ENCODE assay signal across 8 cellular contexts in genomic region chr1:148362141-148362929, GRCh38.
DNase-seq lines count a peak whose midpoint lies in the region; ATAC-seq and TF ChIP-seq lines count a peak whose summit lies in the region.

No MANE protein-coding gene starts in this region.

- H3K27me3 ChIP-seq in Caco-2 (replicated peaks; ENCODE audit: control insufficient read depth, insufficient read depth, low read length) (no peaks in the 10 kb centered on the region), trophoblast cell (ENCODE audit: insufficient read depth, low read length) (no peaks in the 10 kb centered on the region)

- DNase-seq in Caco-2 (peak; percentile 53 to 54), trophoblast cell (peak; percentile 51 to 76), inferior parietal cortex (ENCODE audit: extremely low spot score) (no peak)
- peak; percentile 78 for DNase-seq in activated CD4-positive, alpha-beta T cell treated with anti-CD3 and anti-CD28 coated beads for 48 hours
- DNase-seq in effector memory CD8-positive, alpha-beta T cell, result no peak

- H3K4ac ChIP-seq in trophoblast cell (ENCODE audit: low read depth, low read length), result no peak overlapping the region

- H3K18ac ChIP-seq in trophoblast cell (ENCODE audit: low read length), result no peak overlapping the region

- H3K9me3 ChIP-seq in Caco-2 (no peaks in the 10 kb centered on the region), trophoblast cell (ENCODE audit: insufficient read depth, low read depth, low read length) (no peaks in the 10 kb centered on the region)

- no peak overlapping the region for H2BK5ac ChIP-seq in trophoblast cell (ENCODE audit: low read depth, low read length, poor library complexity)

- H3K4me1 Mint-ChIP-seq in Caco-2 (ENCODE audit: low read depth, unreplicated experiment), result no peaks in the 10 kb centered on the region
- peaks cover 25 to 29% of the 10 kb centered on the region in 2 donors for H3K4me1 Mint-ChIP-seq in effector memory CD8-positive, alpha-beta T cell (ENCODE audit: low read depth in 2 of 2)

- H3K4me1 ChIP-seq in Caco-2, result no peaks in the 10 kb centered on the region
- H3K4me1 ChIP-seq in trophoblast cell (ENCODE audit: control insufficient read depth in 1 of 2, insufficient read depth in 2 of 2, low read length in 2 of 2), result peaks cover 0 to 6% of the 10 kb centered on the region in 2 experiments

- BruUV-seq in Caco-2 (replicated peaks; lab: Mats Ljungman, UMichigan), result TSS peak; percentile 96

- peak overlapping the region; percentile 78 for H3K4me3 Mint-ChIP-seq in Caco-2 (ENCODE audit: unreplicated experiment)
- peak overlapping the region; percentile 86 for H3K4me3 Mint-ChIP-seq in effector memory CD8-positive, alpha-beta T cell

- H3K23ac ChIP-seq in trophoblast cell (ENCODE audit: low read length), result no peak overlapping the region

- POLR2A ChIA-PET in Caco-2 (lab: Charles Lee), result no interaction called here

- H3K27ac Mint-ChIP-seq in Caco-2 (ENCODE audit: unreplicated experiment), result peak overlapping the region; percentile 71
- H3K27ac Mint-ChIP-seq in effector memory CD8-positive, alpha-beta T cell, result peak overlapping the region in 1 of 2 donors; percentile 53

- peak; percentile 44 for ATAC-seq in effector memory CD8-positive, alpha-beta T cell (replicated peaks)
- no peak for ATAC-seq in HG02840 (IDR thresholded peaks at IDR 0.05; ENCODE audit: low FRiP score, unreplicated experiment)
- no peak for ATAC-seq in GM21576 (IDR thresholded peaks at IDR 0.05; ENCODE audit: unreplicated experiment)
- no peak for ATAC-seq in HG03175 (IDR thresholded peaks at IDR 0.05; ENCODE audit: unreplicated experiment)

- no peaks in the 10 kb centered on the region for H3K36me3 Mint-ChIP-seq in Caco-2 (ENCODE audit: insufficient read depth, unreplicated experiment)
- no peaks in the 10 kb centered on the region for H3K36me3 Mint-ChIP-seq in effector memory CD8-positive, alpha-beta T cell (ENCODE audit: insufficient read depth)

- H2AFZ ChIP-seq in trophoblast cell (ENCODE audit: insufficient read depth, low read length, poor library complexity), result peak overlapping the region; percentile 40

- CTCF ChIA-PET in Caco-2 (lab: Charles Lee), result no interaction called here

- no peak overlapping the region for H3K9ac ChIP-seq in trophoblast cell (ENCODE audit: low read length)

- no peak overlapping the region for H2BK120ac ChIP-seq in trophoblast cell (ENCODE audit: insufficient read depth, low read length, poor library complexity)

- H3K27me3 Mint-ChIP-seq in Caco-2 (ENCODE audit: insufficient read depth, unreplicated experiment), result no peaks in the 10 kb centered on the region
- peaks cover 7 to 36% of the 10 kb centered on the region in 2 donors for H3K27me3 Mint-ChIP-seq in effector memory CD8-positive, alpha-beta T cell

- no peaks in the 10 kb centered on the region for H3K9me3 Mint-ChIP-seq in Caco-2 (ENCODE audit: unreplicated experiment)
- no peaks in the 10 kb centered on the region for H3K9me3 Mint-ChIP-seq in effector memory CD8-positive, alpha-beta T cell

- H2BK12ac ChIP-seq in trophoblast cell (ENCODE audit: low read length), result no peak overlapping the region

- H3K4me2 ChIP-seq in trophoblast cell (ENCODE audit: low read length), result peak overlapping the region; percentile 59

- intact Hi-C loops in Caco-2 (cut with micrococcal nuclease; ENCODE audit: unreplicated experiment), result no loop called here

- no CpG with 5 or more reads among the region's 40 CpGs for WGBS in trophoblast cell (ENCODE audit: extremely low coverage, insufficient coverage, insufficient read length)

- TF ChIP-seq CTCF in Caco-2 (IDR thresholded peaks at IDR 0.05; ENCODE audit: insufficient read depth in 1 of 2, low read depth in 1 of 2, low read length in 1 of 2, severe bottlenecking in 1 of 2, unreplicated experiment in 1 of 2), result no peak

- H3K4me3 ChIP-seq in Caco-2 (ENCODE audit: low read depth, low read length), result peak overlapping the region; percentile 26
- peak overlapping the region; percentile 55 for H3K4me3 ChIP-seq in trophoblast cell (ENCODE audit: low read depth, low read length)

- H4K12ac ChIP-seq in trophoblast cell (ENCODE audit: low read depth, low read length), result no peak overlapping the region

- no peak overlapping the region for H4K91ac ChIP-seq in trophoblast cell (ENCODE audit: low read depth, low read length)

- no peak overlapping the region for H2AK5ac ChIP-seq in trophoblast cell (ENCODE audit: low read length)

- H3K79me2 ChIP-seq in trophoblast cell (ENCODE audit: control insufficient read depth, insufficient read depth, low read length, poor library complexity), result no peaks in the 10 kb centered on the region

- peak overlapping the region; percentile 64 for H4K8ac ChIP-seq in trophoblast cell (ENCODE audit: low read depth, low read length)

- no peaks in the 10 kb centered on the region for H3K36me3 ChIP-seq in Caco-2 (ENCODE audit: control insufficient read depth, insufficient read depth, low read length)
- no peaks in the 10 kb centered on the region for H3K36me3 ChIP-seq in trophoblast cell (ENCODE audit: control insufficient read depth in 1 of 2, insufficient read depth in 2 of 2, low read length in 2 of 2)

- H3K79me1 ChIP-seq in trophoblast cell (ENCODE audit: low read length), result no peaks in the 10 kb centered on the region

- H3K14ac ChIP-seq in trophoblast cell (ENCODE audit: low read length), result no peak overlapping the region

- H3K27ac ChIP-seq in trophoblast cell (ENCODE audit: low read depth, low read length), result no peak overlapping the region

Comparison
In these comparisons a context has a peak if more than half of its experiments do, and no peak if none do; other contexts are left out.
1. DNase-seq: peak in Caco-2 (2 of 2), activated CD4-positive, alpha-beta T cell treated with anti-CD3 and anti-CD28 coated beads for 48 hours (single experiment) and trophoblast cell (2 of 2); none in effector memory CD8-positive, alpha-beta T cell (0 of 3) and inferior parietal cortex (single experiment).